Comparison of ENCODE assay signal across 20 cellular contexts in genomic region chr22:49350441-49351121, GRCh38.
DNase-seq lines count a peak whose midpoint lies in the region; ATAC-seq, FAIRE-seq and TF ChIP-seq lines count a peak whose summit lies in the region.
"Had no signal": no experiment of that assay in that cellular context is flagged by ENCODE, and none has a peak within 500 bp of the region (broad histone marks: within the 10 kb centered on the region; RNA-seq: fewer than 3 reads in every experiment).

No MANE protein-coding gene starts in this region.

- H3K9ac ChIP-seq in HepG2 (ENCODE audit: insufficient read depth, low read depth, low read length) (no peak overlapping the region), OCI-LY1 (ENCODE audit: low read length) (no peak overlapping the region), endodermal cell (ENCODE audit: extremely low read depth, low read length, poor library complexity, severe bottlenecking) (no peak overlapping the region)

- DNase-seq in HepG2 (ENCODE audit: low spot score) (no peak), right lobe of liver (no peak), endodermal cell (peak; percentile 44), natural killer cell (no peak), SKM-1 treated with dmso at 0.1 percent for 144 hours (lab: John Stamatoyannopoulos, UW; ENCODE audit: unreplicated experiment) (no peak)
- DNase-seq: activated CD4-positive, alpha-beta T cell treated with anti-CD3 and anti-CD28 coated beads for 48 hours; activated CD8-positive, alpha-beta memory T cell treated with anti-CD3 and anti-CD28 coated beads, Interleukin-2, amount 50 U/mL, for 4 hours; activated naive CD4-positive, alpha-beta T cell treated with Interleukin-2 at 50 U/mL for 16 hours; MV-4-11; PC-3 had no signal

- H3K4me3 ChIP-seq in HepG2 (replicated peaks in 1 of 3; ENCODE audit: insufficient read depth in 1 of 3, low read depth in 2 of 3, low read length in 3 of 3) = no peak overlapping the region
- H3K4me3 ChIP-seq in right lobe of liver = no peak overlapping the region
- no peak overlapping the region for H3K4me3 ChIP-seq in OCI-LY1 (ENCODE audit: low read depth, low read length, poor library complexity, severe bottlenecking)
- H3K4me3 ChIP-seq in endodermal cell (ENCODE audit: low read length) = no peak overlapping the region
- H3K4me3 ChIP-seq: left lung, pancreas, skin epidermis had no signal

- no peak overlapping the region for H3K27ac Mint-ChIP-seq in endodermal cell
- no peak overlapping the region for H3K27ac Mint-ChIP-seq in natural killer cell

- H3K4me1 Mint-ChIP-seq in endodermal cell (peaks cover 6% of the 10 kb centered on the region), natural killer cell (no peaks in the 10 kb centered on the region)

- H3K9me3 ChIP-seq in HepG2 (ENCODE audit: low read length) (no peaks in the 10 kb centered on the region), right lobe of liver (no peaks in the 10 kb centered on the region), OCI-LY1 (ENCODE audit: low read length) (no peaks in the 10 kb centered on the region), endodermal cell (ENCODE audit: control insufficient read depth, low read length) (no peaks in the 10 kb centered on the region)
- H3K9me3 ChIP-seq: left lung, pancreas had no signal

- no peak for TF ChIP-seq RAD21 in HepG2 (CRISPR knock-in tag; IDR thresholded peaks at IDR 0.05)

- no peaks in the 10 kb centered on the region for H3F3A ChIP-seq in OCI-LY1 (ENCODE audit: insufficient read depth, low read length)

- H3K4me1 ChIP-seq in HepG2 (ENCODE audit: insufficient read depth, low read length) (no peaks in the 10 kb centered on the region), right lobe of liver (no peaks in the 10 kb centered on the region), OCI-LY1 (ENCODE audit: insufficient read depth, low read length, severe bottlenecking) (peaks cover 6% of the 10 kb centered on the region), endodermal cell (ENCODE audit: control insufficient read depth, insufficient read depth, low read length) (peaks cover 4% of the 10 kb centered on the region)
- H3K4me1 ChIP-seq: left lung, pancreas had no signal

- no peaks in the 10 kb centered on the region for H3K9me3 Mint-ChIP-seq in endodermal cell
- H3K9me3 Mint-ChIP-seq in natural killer cell = no peaks in the 10 kb centered on the region

- H2AFZ ChIP-seq in HepG2 (ENCODE audit: low read length) (no peak overlapping the region), OCI-LY1 (ENCODE audit: low read length) (no peak overlapping the region)

- H3K27me3 Mint-ChIP-seq in endodermal cell (ENCODE audit: insufficient read depth) (no peaks in the 10 kb centered on the region), natural killer cell (ENCODE audit: low read depth in 2 of 2) (peaks cover 20 to 28% of the 10 kb centered on the region in 2 donors)

- POLR2A ChIA-PET in HepG2 (lab: Yijun Ruan, JAX) = no interaction called here

- in situ Hi-C loops in HepG2 (cut with HindIII; ENCODE audit: extremely low pct_ligation_motif_present, low pct_unique_long_range_greater_than_20kb) = no loop called here

- H3K27me3 ChIP-seq in HepG2 (ENCODE audit: control insufficient read depth in 1 of 2, insufficient read depth in 2 of 2, low read length in 2 of 2) = peaks cover 14 to 85% of the 10 kb centered on the region in 2 experiments
- no peaks in the 10 kb centered on the region for H3K27me3 ChIP-seq in right lobe of liver
- peaks cover 3% of the 10 kb centered on the region; the same call in 1 of the 2 replicates for H3K27me3 ChIP-seq in OCI-LY1 (ENCODE audit: insufficient read depth, low read length)
- no peaks in the 10 kb centered on the region for H3K27me3 ChIP-seq in endodermal cell (ENCODE audit: control insufficient read depth, insufficient read depth, low read length, poor library complexity, severe bottlenecking)

- H3K79me2 ChIP-seq in HepG2 (ENCODE audit: insufficient read depth, low read length) = no peaks in the 10 kb centered on the region
- H3K79me2 ChIP-seq in OCI-LY1 (ENCODE audit: insufficient read depth, low read length) = no peaks in the 10 kb centered on the region

- H4K20me1 ChIP-seq in HepG2 (ENCODE audit: insufficient read depth, low read length) (no peaks in the 10 kb centered on the region), OCI-LY1 (ENCODE audit: insufficient read depth, low read length) (no peaks in the 10 kb centered on the region)

- H3K27ac ChIP-seq in HepG2 (ENCODE audit: extremely low read length, insufficient read depth, low read length) = no peak overlapping the region
- no peak overlapping the region for H3K27ac ChIP-seq in right lobe of liver
- no peak overlapping the region for H3K27ac ChIP-seq in OCI-LY1 (ENCODE audit: low read depth, low read length, poor library complexity, severe bottlenecking)
- H3K27ac ChIP-seq in endodermal cell (ENCODE audit: low read depth, low read length) = no peak overlapping the region
- H3K27ac ChIP-seq: left lung, pancreas, skin epidermis had no signal

- no peaks in the 10 kb centered on the region for H3K36me3 ChIP-seq in HepG2 (replicated peaks in 1 of 2; ENCODE audit: control insufficient read depth in 1 of 2, insufficient read depth in 2 of 2, low read length in 2 of 2)
- no peaks in the 10 kb centered on the region for H3K36me3 ChIP-seq in right lobe of liver
- H3K36me3 ChIP-seq in OCI-LY1 (ENCODE audit: insufficient read depth, low read length) = no peaks in the 10 kb centered on the region
- H3K36me3 ChIP-seq in endodermal cell (ENCODE audit: control insufficient read depth, insufficient read depth, low read length) = no peaks in the 10 kb centered on the region
- H3K36me3 ChIP-seq: left lung, pancreas had no signal

- BruUV-seq in HepG2 (replicated peaks; lab: Mats Ljungman, UMichigan) = no TSS peak

- TF ChIP-seq EP300 in HepG2 (IDR thresholded peaks at IDR 0.05; ENCODE audit: low read depth in 2 of 2, low read length in 2 of 2) = no peak
- no peak for TF ChIP-seq EP300 in HepG2 (CRISPR knock-in tag; IDR thresholded peaks at IDR 0.05; ENCODE audit: borderline replicate concordance)

- ATAC-seq in HepG2 (peak; percentile 56; the same call in 2 of the 3 replicates), right lobe of liver (no peak), GM18520 (IDR thresholded peaks at IDR 0.05; ENCODE audit: unreplicated experiment) (no peak), natural killer cell (no peak), GM19397 (IDR thresholded peaks at IDR 0.05; ENCODE audit: unreplicated experiment) (no peak)
- ATAC-seq: left lung, pancreas, PC-3 had no signal

- 12% methylated on average over 13 of the region's 18 CpGs for WGBS in HepG2 (ENCODE audit: low lambda C conversion rate)
- WGBS in right lobe of liver (ENCODE audit: insufficient coverage, low coverage, low lambda C conversion rate, missing lambda C conversion rate) = 53% methylated on average over 13 of the region's 18 CpGs
- 92 to 93% methylated on average over 12 to 18 of the region's 18 CpGs for WGBS in endodermal cell (ENCODE audit: insufficient coverage in 1 of 2, insufficient read length in 1 of 2), 2 experiments

- no peaks in the 10 kb centered on the region for H3K36me3 Mint-ChIP-seq in endodermal cell (ENCODE audit: low read depth)
- no peaks in the 10 kb centered on the region for H3K36me3 Mint-ChIP-seq in natural killer cell

- no peaks in the 10 kb centered on the region for H3K9me2 ChIP-seq in OCI-LY1 (ENCODE audit: low read depth, low read length)

- H3K4me2 ChIP-seq in HepG2 (ENCODE audit: low read depth, low read length) = no peak overlapping the region
- no peak overlapping the region for H3K4me2 ChIP-seq in OCI-LY1 (ENCODE audit: low read length)

- H3K4me3 Mint-ChIP-seq in endodermal cell (no peak overlapping the region), natural killer cell (no peak overlapping the region)

- CTCF ChIA-PET in HepG2 (lab: Yijun Ruan, JAX; ENCODE audit: low intra/inter-chr PET ratio, low total read pairs) = no interaction called here

- TF ChIP-seq CTCF in HepG2 (CRISPR knock-in tag; IDR thresholded peaks at IDR 0.05) = 0 out of 2 replicates have a peak, but pooled peaks have one; percentile 5
- TF ChIP-seq CTCF in right lobe of liver (IDR thresholded peaks at IDR 0.05) = no peak
- peak; percentile 5; the same call in 1 of the 2 replicates for TF ChIP-seq CTCF in OCI-LY1 (IDR thresholded peaks at IDR 0.05; ENCODE audit: low read length)
- no peak for TF ChIP-seq CTCF in endodermal cell (conservative IDR thresholded peaks at IDR 0.05)
- no peak for TF ChIP-seq CTCF in natural killer cell (IDR thresholded peaks at IDR 0.05)

- TF ChIP-seq POLR2A in HepG2 (IDR thresholded peaks at IDR 0.05; ENCODE audit: insufficient read depth in 1 of 2, low read depth in 2 of 2, low read length in 2 of 2) (no peak), right lobe of liver (IDR thresholded peaks at IDR 0.05) (no peak)

- no peak for FAIRE-seq in HepG2 (lab: Jason Lieb, UNC)
- FAIRE-seq: astrocyte, colon, frontal cortex, GM12891, pancreas had no signal

- intact Hi-C loops in HepG2 (cut with micrococcal nuclease; ENCODE audit: unreplicated experiment) = no loop called here
- intact Hi-C loops in right lobe of liver (cut with DNase I) = no loop called here
- intact Hi-C loops in natural killer cell (cut with micrococcal nuclease) = no loop called here

TF ChIP-seq in HepG2, 621 proteins besides CTCF, POLR2A, EP300 and RAD21:
- no peak for TF ChIP-seq MIXL1 (CRISPR knock-in tag; IDR thresholded peaks at IDR 0.05)
- TF ChIP-seq FOXK2 (IDR thresholded peaks at IDR 0.05) = no peak
- no peak for TF ChIP-seq ZNF792 (CRISPR knock-in tag; IDR thresholded peaks at IDR 0.05)
- TF ChIP-seq ZNF564 (CRISPR knock-in tag; IDR thresholded peaks at IDR 0.05) = no peak
- no peak for TF ChIP-seq ARNT (IDR thresholded peaks at IDR 0.05)
- no peak for TF ChIP-seq ZNF878 (CRISPR knock-in tag; IDR thresholded peaks at IDR 0.05)
- TF ChIP-seq ETV5 (CRISPR knock-in tag; IDR thresholded peaks at IDR 0.05; ENCODE audit: borderline replicate concordance) = no peak
- TF ChIP-seq RFX5 (IDR thresholded peaks at IDR 0.05; ENCODE audit: low read depth, low read length) = no peak
- no peak for TF ChIP-seq SKIL (CRISPR knock-in tag; IDR thresholded peaks at IDR 0.05; ENCODE audit: borderline replicate concordance)
- TF ChIP-seq NFE2L2 (IDR thresholded peaks at IDR 0.05; ENCODE audit: low read length) = no peak

Comparison
In these comparisons a context has a peak if more than half of its experiments do, and no peak if none do; other contexts are left out.
1. CTCF ChIP-seq: peak in HepG2 (single experiment) and OCI-LY1 (single experiment); none in right lobe of liver (0 of 4), endodermal cell (single experiment) and natural killer cell (single experiment).